In genomic region chr7:154858836-154859537, GRCh38 we compare ENCODE assay signal across 13 cellular contexts.
DNase-seq lines count a peak whose midpoint lies in the region; ATAC-seq and TF ChIP-seq lines count a peak whose summit lies in the region.
"Had no signal": no experiment of that assay in that cellular context is flagged by ENCODE, and none has a peak within 500 bp of the region (broad histone marks: within the 10 kb centered on the region; RNA-seq: fewer than 3 reads in every experiment).

No MANE protein-coding gene starts in this region.

- TF ChIP-seq POLR2A in erythroblast (IDR thresholded peaks at IDR 0.05; ENCODE audit: low read length), result no peak

- intact Hi-C loops in posterior vena cava (cut with DNase I), result no loop called here

- peak; percentile 16 to 68 for DNase-seq in erythroblast (lab: John Stamatoyannopoulos, UW)
- peak; percentile 36 for DNase-seq in posterior vena cava (ENCODE audit: low spot score)
- DNase-seq in stimulated activated naive CD4-positive, alpha-beta T cell (lab: John Stamatoyannopoulos, UW), result no peak
- no peak for DNase-seq in stimulated activated naive CD8-positive, alpha-beta T cell treated with anti-CD3 and anti-CD28 coated beads, Interleukin-15, Interleukin-2, amounts not matched to agents 100 U/mL and 50 U/mL, for 24 hours
- DNase-seq: CD8-positive, alpha-beta T cell; COR-L47; DMS153; DND-41; GDM1 had no signal

- no peak for ATAC-seq in HG03354 (IDR thresholded peaks at IDR 0.05; ENCODE audit: poor library complexity, severe bottlenecking, unreplicated experiment)
- ATAC-seq in stimulated activated naive CD8-positive, alpha-beta T cell treated with anti-CD3 and anti-CD28 coated beads, Interleukin-15, Interleukin-2, amounts not matched to agents 100 U/mL and 50 U/mL, for 24 hours, result no peak
- ATAC-seq: CD8-positive, alpha-beta T cell; HepG2 had no signal

- H3K27ac ChIP-seq in angular gyrus (ENCODE audit: low read depth, low read length), result peak overlapping the region; percentile 65
- H3K27ac ChIP-seq: A549 had no signal

Comparison
In these comparisons a context has a peak if more than half of its experiments do, and no peak if none do; other contexts are left out.
1. DNase-seq: peak in erythroblast (2 of 2) and posterior vena cava (single experiment); none in stimulated activated naive CD4-positive, alpha-beta T cell (0 of 6) and stimulated activated naive CD8-positive, alpha-beta T cell treated with anti-CD3 and anti-CD28 coated beads, Interleukin-15, Interleukin-2, amounts not matched to agents 100 U/mL and 50 U/mL, for 24 hours (single experiment).